In the genomic region with DNA sequence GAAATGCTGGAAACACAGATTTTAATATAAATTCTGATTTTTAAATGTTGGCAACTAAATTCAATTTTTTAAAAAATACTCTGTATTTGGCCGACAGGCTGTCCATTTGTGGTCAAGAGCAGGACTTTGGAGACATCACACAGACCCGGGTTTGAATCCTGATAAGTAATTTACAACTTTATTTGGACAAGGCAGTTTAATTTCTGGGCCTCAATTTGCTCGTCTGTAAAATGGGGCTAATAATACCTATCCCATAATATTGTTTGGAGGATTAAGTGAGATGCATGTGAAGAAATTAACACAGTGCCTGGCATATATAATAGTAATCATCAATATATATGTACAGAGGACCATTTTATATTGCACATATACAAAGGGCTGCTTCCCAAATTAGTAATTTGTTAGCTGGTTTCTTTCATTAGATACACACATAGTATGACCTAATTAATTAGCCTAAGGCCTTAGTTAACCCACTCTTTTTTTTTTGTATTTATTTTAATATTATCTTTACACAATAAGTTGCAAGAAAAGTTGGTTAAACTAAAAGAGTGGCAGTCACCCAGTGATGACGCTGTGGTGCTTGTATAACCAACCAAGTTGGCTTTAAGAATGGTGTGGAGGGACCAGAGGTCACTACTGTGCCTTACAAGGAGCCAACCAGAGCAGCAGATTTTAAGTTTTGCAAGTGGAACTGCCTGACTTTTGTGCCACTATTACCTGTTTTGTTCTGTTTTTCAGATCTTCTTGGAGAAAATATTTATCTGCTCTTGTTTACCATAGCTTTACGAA, we compare ENCODE assay signal across 8 cellular contexts. TPM values are rescaled to one million over a fixed set of nuclear protein-coding genes. Genes with fewer than 3 reads are reported as not detected.
DNase-seq lines count a peak whose midpoint lies in the region; ATAC-seq and TF ChIP-seq lines count a peak whose summit lies in the region.

No MANE protein-coding gene starts in this region.

- no peaks in the 10 kb centered on the region for H3K9me3 Mint-ChIP-seq in activated B cell treated with CpG ODN at 0.5 μM for 24 hours

- H3K27ac Mint-ChIP-seq in activated B cell treated with CpG ODN at 0.5 μM for 24 hours = peak overlapping the region; percentile 99

- peak overlapping the region; percentile 80 for H3K4me3 ChIP-seq in left ventricle myocardium inferior
- H3K4me3 ChIP-seq in skin epidermis = peak overlapping the region; percentile 55 to 99 (median 76)

- H3K9me3 ChIP-seq in left ventricle myocardium inferior (replicated peaks) = no peaks in the 10 kb centered on the region

- DNase-seq in left ventricle myocardium inferior = no peak
- no peak for DNase-seq in cardiac septum (ENCODE audit: low spot score)
- no peak for DNase-seq in activated B cell treated with CpG ODN at 0.5 μM for 24 hours
- DNase-seq in hepatic stellate cell (ENCODE audit: low spot score) = peak; percentile 39
- DNase-seq in activated CD4-positive, CD25-positive, alpha-beta regulatory T cell (lab: John Stamatoyannopoulos, UW) = no peak
- DNase-seq in cerebellar nuclear complex (lab: John Stamatoyannopoulos, UW) = no peak

- H3K27me3 Mint-ChIP-seq in activated B cell treated with CpG ODN at 0.5 μM for 24 hours = no peaks in the 10 kb centered on the region

- POLR2A ChIA-PET in activated B cell treated with CpG ODN at 0.5 μM for 24 hours (lab: Charles Lee) = interaction anchor here (0.5 to 2.5 kb wide), 10 partner anchors 28 to 1599 kb away, joined by 3 to 34 read pairs (median 4); a partner anchor contains a TSS

- intact Hi-C loops in left ventricle myocardium inferior (cut with micrococcal nuclease) (no loop called here), cardiac septum (cut with DNase I) (no loop called here), activated B cell treated with CpG ODN at 0.5 μM for 24 hours (cut with micrococcal nuclease) (loop anchor here (1.0 to 5.0 kb wide), 4 partner anchors 89 to 178 kb away; a partner anchor contains a TSS)

- CTCF ChIA-PET in activated B cell treated with CpG ODN at 0.5 μM for 24 hours (lab: Charles Lee) = interaction anchor here (0.9 to 1.2 kb wide), 4 partner anchors 88 to 123 kb away, joined by 3 to 6 read pairs (median 4); a partner anchor contains a TSS

- peaks cover 68% of the 10 kb centered on the region for H3K4me1 Mint-ChIP-seq in activated B cell treated with CpG ODN at 0.5 μM for 24 hours

- H3K4me3 Mint-ChIP-seq in activated B cell treated with CpG ODN at 0.5 μM for 24 hours = peak overlapping the region; percentile 99

- peaks cover 46% of the 10 kb centered on the region for H3K4me1 ChIP-seq in left ventricle myocardium inferior

- no peak for TF ChIP-seq CTCF in left ventricle myocardium inferior (IDR thresholded peaks at IDR 0.05; ENCODE audit: borderline replicate concordance)
- TF ChIP-seq CTCF in activated B cell treated with CpG ODN at 0.5 μM for 24 hours (IDR thresholded peaks at IDR 0.05) = no peak

- H3K27me3 ChIP-seq in left ventricle myocardium inferior (ENCODE audit: low read depth) = no peaks in the 10 kb centered on the region

- H3K27ac ChIP-seq in left ventricle myocardium inferior (replicated peaks) = peak overlapping the region; percentile 88
- peak overlapping the region; percentile 77 to 100 (median 95) for H3K27ac ChIP-seq in skin epidermis

- H3K36me3 Mint-ChIP-seq in activated B cell treated with CpG ODN at 0.5 μM for 24 hours (ENCODE audit: low read depth) = peaks cover 38% of the 10 kb centered on the region

- ATAC-seq in HG03521 (IDR thresholded peaks at IDR 0.05; ENCODE audit: unreplicated experiment) (peak; percentile 51), activated B cell treated with CpG ODN at 0.5 μM for 24 hours (ENCODE audit: low read depth) (no peak)

- H3K36me3 ChIP-seq in left ventricle myocardium inferior = peaks cover 4% of the 10 kb centered on the region

RNA-seq across cellular contexts. Expression of a gene that starts 0.7 kb away (rescaled TPM):
- 2.8 TPM for total RNA-seq in left ventricle myocardium inferior
- 4.7 TPM for total RNA-seq in cardiac septum
- 29.8 and 31.2 TPM in 2 replicates for total RNA-seq in activated B cell treated with CpG ODN at 0.5 μM for 24 hours

RNA-seq across cellular contexts. Expression of a gene that starts 0.8 kb away (rescaled TPM):
- total RNA-seq in left ventricle myocardium inferior (7.6 TPM), cardiac septum (7.4 TPM), activated B cell treated with CpG ODN at 0.5 μM for 24 hours (10.7 and 12.6 TPM in 2 replicates)

RNA-seq across cellular contexts. Expression of a gene that starts 30.1 kb away (rescaled TPM):
- total RNA-seq in left ventricle myocardium inferior (5.8 TPM), cardiac septum (7.1 TPM), activated B cell treated with CpG ODN at 0.5 μM for 24 hours (26.7 and 28.6 TPM in 2 replicates)
